14 cellular contexts compared by ENCODE assay signal in the genomic region with DNA sequence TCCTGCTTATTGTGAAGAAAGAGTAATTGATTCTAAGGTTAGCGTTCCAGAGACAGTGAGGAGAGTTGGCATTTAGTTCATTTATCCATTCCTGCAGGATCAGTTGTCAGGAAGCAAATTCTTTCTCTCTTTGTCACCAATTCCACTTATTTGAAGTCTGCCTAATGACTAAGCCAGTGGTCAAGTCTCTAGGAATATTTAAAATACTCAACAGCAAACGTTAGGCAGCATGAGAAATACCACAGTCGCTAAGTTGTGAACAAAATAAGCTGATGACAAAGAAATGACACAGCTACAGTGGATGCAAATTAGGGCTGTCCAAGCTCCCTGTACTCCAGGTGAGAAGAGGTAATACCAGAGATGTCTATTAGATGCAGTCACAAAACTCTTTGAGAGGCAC. TPM values are rescaled to one million over a fixed set of nuclear protein-coding genes. Genes with fewer than 3 reads are reported as not detected.
DNase-seq lines count a peak whose midpoint lies in the region; FAIRE-seq and TF ChIP-seq lines count a peak whose summit lies in the region.
"Had no signal": no experiment of that assay in that cellular context is flagged by ENCODE, and none has a peak within 500 bp of the region (broad histone marks: within the 10 kb centered on the region; RNA-seq: fewer than 3 reads in every experiment).

No MANE protein-coding gene starts in this region.

- H2AFZ ChIP-seq in PC-9 (no peak overlapping the region), endothelial cell of umbilical vein (ENCODE audit: low read depth, low read length) (no peak overlapping the region)

- peaks cover 13% of the 10 kb centered on the region for H3K4me1 ChIP-seq in PC-9 (replicated peaks; ENCODE audit: insufficient read depth)
- no peaks in the 10 kb centered on the region for H3K4me1 ChIP-seq in endothelial cell of umbilical vein (ENCODE audit: control insufficient read depth, extremely low read depth, insufficient read depth, low read length)
- H3K4me1 ChIP-seq in small intestine (ENCODE audit: control insufficient read depth in 2 of 2, insufficient read depth in 1 of 2, low read depth in 1 of 2, low read length in 1 of 2) = no peaks in the 10 kb centered on the region
- H3K4me1 ChIP-seq in tibial artery = no peaks in the 10 kb centered on the region

- H4K20me1 ChIP-seq in PC-9 (ENCODE audit: insufficient read depth) (no peaks in the 10 kb centered on the region), endothelial cell of umbilical vein (replicated peaks; ENCODE audit: control insufficient read depth, extremely low read depth, insufficient read depth, low read length) (no peaks in the 10 kb centered on the region)

- BruUV-seq in PC-9 (replicated peaks; lab: Mats Ljungman, UMichigan) = no TSS peak
- BruUV-seq in endothelial cell of umbilical vein (replicated peaks; lab: Mats Ljungman, UMichigan) = no TSS peak

- WGBS in small intestine, 3 donors = 70 to 79% (median 72%) methylated on average over 3 of the region's 3 CpGs

- intact Hi-C loops in PC-9 (cut with micrococcal nuclease; ENCODE audit: unreplicated experiment) = no loop called here
- intact Hi-C loops in endothelial cell of umbilical vein (cut with micrococcal nuclease) = no loop called here
- intact Hi-C loops in tibial artery (cut with DNase I; ENCODE audit: low total_unique reads) = no loop called here

- H3K9me1 ChIP-seq in endothelial cell of umbilical vein (replicated peaks; ENCODE audit: control insufficient read depth, extremely low read depth, insufficient read depth, low read length) = no peaks in the 10 kb centered on the region

- H3K9me3 ChIP-seq in PC-9 (ENCODE audit: insufficient read depth, low read depth) (no peaks in the 10 kb centered on the region), endothelial cell of umbilical vein (replicated peaks; ENCODE audit: control insufficient read depth, insufficient read depth, low read length) (no peaks in the 10 kb centered on the region), small intestine (ENCODE audit: control insufficient read depth, low read depth) (no peaks in the 10 kb centered on the region), tibial artery (no peaks in the 10 kb centered on the region)

- no peak for TF ChIP-seq POLR2A in endothelial cell of umbilical vein (IDR thresholded peaks at IDR 0.05; ENCODE audit: low read depth, low read length)

- no peaks in the 10 kb centered on the region for H3K9me2 ChIP-seq in PC-9 (ENCODE audit: insufficient read depth)

- no peaks in the 10 kb centered on the region for H3K36me3 ChIP-seq in PC-9 (ENCODE audit: low read depth)
- H3K36me3 ChIP-seq in endothelial cell of umbilical vein (ENCODE audit: control insufficient read depth in 2 of 2, extremely low read depth in 1 of 2, insufficient read depth in 2 of 2, low read length in 2 of 2) = no peaks in the 10 kb centered on the region
- no peaks in the 10 kb centered on the region for H3K36me3 ChIP-seq in small intestine (ENCODE audit: control insufficient read depth in 2 of 2, insufficient read depth in 2 of 2, low read length in 2 of 2)
- H3K36me3 ChIP-seq in tibial artery = no peaks in the 10 kb centered on the region

- H3F3A ChIP-seq in PC-9 (ENCODE audit: insufficient read depth, low read depth) = peaks cover 4% of the 10 kb centered on the region; the same call in 1 of the 2 replicates

- H3K9ac ChIP-seq in endothelial cell of umbilical vein (replicated peaks; ENCODE audit: extremely low read depth, insufficient read depth, low read length) = no peak overlapping the region

- H3K27me3 ChIP-seq in PC-9 (ENCODE audit: insufficient read depth, low read depth) (no peaks in the 10 kb centered on the region), endothelial cell of umbilical vein (ENCODE audit: control insufficient read depth in 2 of 2, insufficient read depth in 2 of 2, low read length in 2 of 2) (no peaks in the 10 kb centered on the region), small intestine (ENCODE audit: control insufficient read depth in 2 of 2, insufficient read depth in 2 of 2, low read length in 2 of 2) (no peaks in the 10 kb centered on the region), tibial artery (no peaks in the 10 kb centered on the region)

- POLR2A ChIA-PET in PC-9 (lab: Charles Lee; ENCODE audit: unreplicated experiment) = no interaction called here
- POLR2A ChIA-PET in endothelial cell of umbilical vein (lab: Charles Lee) = no interaction called here

- dilution Hi-C loops in endothelial cell of umbilical vein (cut with MboI; ENCODE audit: extremely low pct_ligation_motif_present, low sequenced_read_pairs) = no loop called here

- H3K79me2 ChIP-seq in PC-9 (ENCODE audit: low read depth) = no peaks in the 10 kb centered on the region
- H3K79me2 ChIP-seq in endothelial cell of umbilical vein (ENCODE audit: control insufficient read depth, insufficient read depth, low read length) = no peaks in the 10 kb centered on the region

- TF ChIP-seq CTCF in PC-9 (conservative IDR thresholded peaks at IDR 0.05) = no peak
- no peak for TF ChIP-seq CTCF in endothelial cell of umbilical vein (IDR thresholded peaks at IDR 0.05; ENCODE audit: extremely low read depth in 1 of 2, insufficient read depth in 1 of 2, low read depth in 1 of 2, low read length in 2 of 2)
- TF ChIP-seq CTCF in tibial artery (IDR thresholded peaks at IDR 0.05) = no peak

- peak; percentile 80 for DNase-seq in GM04503 (ENCODE audit: low read depth)
- DNase-seq in PC-9 = peak; percentile 29 to 58
- DNase-seq in endothelial cell of umbilical vein (ENCODE audit: low read depth, low spot score) = peak; percentile 1
- DNase-seq in non-pigmented ciliary epithelial cell (ENCODE audit: low read depth) = peak; percentile 65
- DNase-seq in small intestine = no peak
- no peak for DNase-seq in NCI-H82 (lab: John Stamatoyannopoulos, UW)
- DNase-seq in tibial artery = no peak
- no peak for DNase-seq in GF-D8 (lab: John Stamatoyannopoulos, UW)
- DNase-seq: activated T-cell treated with anti-CD3 and anti-CD28 coated beads, Interleukin-2, amount 50 U/mL, for 24 hours; DND-41; NCI-H1092; stimulated activated naive CD4-positive, alpha-beta T cell treated with Interleukin-2 at 50 U/mL for 16 hours had no signal

- peak overlapping the region; percentile 14; the same call in 1 of the 2 replicates for H3K4me2 ChIP-seq in PC-9
- no peak overlapping the region for H3K4me2 ChIP-seq in endothelial cell of umbilical vein (ENCODE audit: insufficient read depth, low read length)

- H3K4me3 ChIP-seq in PC-9 (no peak overlapping the region), endothelial cell of umbilical vein (replicated peaks in 1 of 3; ENCODE audit: insufficient read depth in 1 of 3, low read depth in 1 of 3, low read length in 3 of 3) (no peak overlapping the region), small intestine (ENCODE audit: low read depth in 1 of 2, low read length in 2 of 2) (no peak overlapping the region), tibial artery (no peak overlapping the region)

- FAIRE-seq in endothelial cell of umbilical vein (lab: Jason Lieb, UNC) = peak; percentile 82
- FAIRE-seq in small intestine (lab: Jason Lieb, UNC) = no peak

- H3K27ac ChIP-seq in PC-9 (peak overlapping the region; percentile 43; the same call in 1 of the 2 replicates), endothelial cell of umbilical vein (ENCODE audit: insufficient read depth, low read depth, low read length) (no peak overlapping the region), small intestine (ENCODE audit: low read depth in 1 of 2, low read length in 1 of 2) (no peak overlapping the region), tibial artery (no peak overlapping the region)

- CTCF ChIA-PET in PC-9 (lab: Charles Lee) (interaction anchor here (0.6 kb wide), 1 partner anchor 198 kb away, joined by 10 read pairs; no protein-coding TSS in a partner anchor), endothelial cell of umbilical vein (lab: Charles Lee) (interaction anchor here (1.0 kb wide), 1 partner anchor 28 kb away, joined by 3 read pairs; no protein-coding TSS in a partner anchor)

TF ChIP-seq in endothelial cell of umbilical vein, 7 proteins besides CTCF, POLR2A, EP300 and RAD21:
- no peak for TF ChIP-seq EZH2 (IDR thresholded peaks at IDR 0.05; ENCODE audit: borderline replicate concordance, low read depth, low read length, severe bottlenecking)
- no peak for TF ChIP-seq JUN (IDR thresholded peaks at IDR 0.05; ENCODE audit: borderline replicate concordance, insufficient read depth, insufficient read length, low read depth)
- TF ChIP-seq POLR2AphosphoS5 (IDR thresholded peaks at IDR 0.05; ENCODE audit: insufficient read depth, low read depth, low read length) = no peak
- TF ChIP-seq, protein P1, sequence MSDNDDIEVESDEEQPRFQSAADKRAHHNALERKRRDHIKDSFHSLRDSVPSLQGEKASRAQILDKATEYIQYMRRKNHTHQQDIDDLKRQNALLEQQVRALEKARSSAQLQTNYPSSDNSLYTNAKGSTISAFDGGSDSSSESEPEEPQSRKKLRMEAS (IDR thresholded peaks at IDR 0.05; ENCODE audit: insufficient read depth, insufficient read length) = no peak
- peak; percentile 44 for TF ChIP-seq FOS (IDR thresholded peaks at IDR 0.05; ENCODE audit: borderline replicate concordance, insufficient read depth, low read length)

RNA-seq across cellular contexts. Expression of a gene that starts 6.6 kb away (rescaled TPM):
- not detected in 2 replicates for total RNA-seq in PC-9 (2021)
- total RNA-seq in endothelial cell of umbilical vein = not detected in 2 replicates
- not detected in 2 replicates for polyA plus RNA-seq in endothelial cell of umbilical vein
- polyA plus RNA-seq in endothelial cell of umbilical vein (2011; cell fraction: cytosol; rRNA removed) = not detected in 2 replicates
- polyA plus RNA-seq in endothelial cell of umbilical vein (2011; cell fraction: nucleus; rRNA removed) = 0.13 TPM in 1 of 2 replicates, not detected in the other
- polyA plus RNA-seq in endothelial cell of umbilical vein (2012) = not detected in 2 replicates
- not detected in 2 replicates for polyA minus RNA-seq in endothelial cell of umbilical vein
- not detected for polyA minus RNA-seq in endothelial cell of umbilical vein (2011; cell fraction: cytosol; rRNA and poly(A)+ RNA removed)
- not detected in 2 replicates for polyA minus RNA-seq in endothelial cell of umbilical vein (2011; cell fraction: nucleus; rRNA and poly(A)+ RNA removed)
- polyA plus RNA-seq in small intestine = not detected
- total RNA-seq: cerebellum had no signal

RNA-seq across cellular contexts. Expression of a gene that starts 37.4 kb away (rescaled TPM):
- total RNA-seq in PC-9 (2021) (1.1 TPM in 1 of 2 replicates, not detected in the other), endothelial cell of umbilical vein (0.28 TPM in 1 of 2 replicates, not detected in the other)
- polyA plus RNA-seq in endothelial cell of umbilical vein (0.11 and 0.16 TPM in 2 replicates), small intestine (under 1 TPM in 1 of 3 donors, not detected in 2; 0.06 TPM)
- 0.10 and 0.14 TPM in 2 replicates for polyA plus RNA-seq in endothelial cell of umbilical vein (2011; cell fraction: cytosol; rRNA removed)
- polyA plus RNA-seq in endothelial cell of umbilical vein (2011; cell fraction: nucleus; rRNA removed) = 0.21 and 0.31 TPM in 2 replicates
- not detected in 2 replicates for polyA plus RNA-seq in endothelial cell of umbilical vein (2012)
- 0.15 and 0.44 TPM in 2 replicates for polyA minus RNA-seq in endothelial cell of umbilical vein
- polyA minus RNA-seq in endothelial cell of umbilical vein (2011; cell fraction: cytosol; rRNA and poly(A)+ RNA removed) = not detected
- polyA minus RNA-seq in endothelial cell of umbilical vein (2011; cell fraction: nucleus; rRNA and poly(A)+ RNA removed) = 0.43 and 0.63 TPM in 2 replicates
- polyA plus RNA-seq: neural cell had no signal

Comparison
In these comparisons a context has a peak if more than half of its experiments do, and no peak if none do; other contexts are left out.
1. DNase-seq: peak in GM04503 (single experiment), PC-9 (2 of 2), endothelial cell of umbilical vein (single experiment) and non-pigmented ciliary epithelial cell (single experiment); none in small intestine (single experiment), NCI-H82 (single experiment), tibial artery (0 of 2) and GF-D8 (single experiment).